In the genomic region with DNA sequence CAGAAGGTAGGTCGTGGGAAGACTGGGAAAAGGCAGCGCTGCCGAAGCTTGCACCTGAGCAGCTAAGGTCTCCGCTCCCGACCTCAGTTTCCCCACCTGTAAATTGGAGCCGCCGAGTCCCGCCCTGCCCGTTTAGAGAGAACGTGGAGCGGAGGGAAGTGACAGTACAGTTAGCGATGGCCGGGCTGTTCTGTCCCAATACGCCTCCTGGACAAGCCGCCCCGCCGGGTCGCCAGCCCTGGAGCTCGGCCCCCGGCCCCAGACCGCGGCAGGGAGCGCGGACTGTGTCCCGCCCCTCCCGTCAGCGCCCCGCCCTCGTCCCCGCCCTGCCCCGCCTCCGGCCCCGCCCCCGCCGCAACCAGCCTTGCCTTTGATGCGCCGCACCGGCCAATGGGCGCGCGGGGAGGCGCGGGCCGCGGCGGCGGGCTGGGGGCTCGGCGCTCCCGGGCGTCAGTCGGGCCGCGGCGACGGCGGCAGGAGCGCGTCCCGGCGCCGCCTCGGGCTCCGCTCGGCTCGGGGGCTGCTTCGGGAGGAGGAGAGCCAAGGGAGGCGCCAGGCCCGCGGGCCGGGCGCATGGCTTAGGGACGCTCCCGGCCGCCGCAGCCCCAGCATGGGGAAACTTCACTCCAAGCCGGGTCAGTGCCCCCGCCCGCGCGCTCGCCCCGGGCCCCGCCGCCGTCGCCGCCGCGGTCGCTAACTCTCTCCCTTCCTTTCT, we compare ENCODE assay signal across 8 cellular contexts. TPM values are rescaled to one million over a fixed set of nuclear protein-coding genes. Genes with fewer than 3 reads are reported as not detected.
DNase-seq lines count a peak whose midpoint lies in the region; ATAC-seq and TF ChIP-seq lines count a peak whose summit lies in the region.

Gene NKD1, plus strand, starts transcription at position 453 of the 715 bp plus-strand sequence. Its CDS starts 158 bp downstream, at position 611.

- TF ChIP-seq CTCF in endothelial cell (IDR thresholded peaks at IDR 0.05; ENCODE audit: unreplicated experiment) = no peak

- H3K9me3 Mint-ChIP-seq in endothelial cell (ENCODE audit: unreplicated experiment) = no peaks in the 10 kb centered on the region

- peaks cover 9% of the 10 kb centered on the region for H3K4me1 Mint-ChIP-seq in endothelial cell (ENCODE audit: unreplicated experiment)

- no peak within 1 kb of the TSS for H3K27ac Mint-ChIP-seq in endothelial cell (ENCODE audit: unreplicated experiment)

- no peaks in the 10 kb centered on the region for H3K36me3 Mint-ChIP-seq in endothelial cell (ENCODE audit: low read depth, unreplicated experiment)

- peaks cover 15% of the 10 kb centered on the region for H3K27me3 Mint-ChIP-seq in endothelial cell (ENCODE audit: unreplicated experiment)

- peak; percentile 15 to 71 (median 57) for DNase-seq in NCI-H1417 (lab: John Stamatoyannopoulos, UW)
- no peak for DNase-seq in NCI-H1417 treated with DMSO at 0.1 percent for 48 hours (lab: John Stamatoyannopoulos, UW)
- DNase-seq in NCI-H510A (lab: John Stamatoyannopoulos, UW) = peak; percentile 61
- peak; percentile 41 to 50 for DNase-seq in activated CD8-positive, alpha-beta memory T cell treated with anti-CD3 and anti-CD28 coated beads for 4 hours (ENCODE audit: low read depth in 2 of 2)
- DNase-seq in endothelial cell (ENCODE audit: low spot score) = peak; percentile 80
- peak; percentile 36 for DNase-seq in middle frontal gyrus (ENCODE audit: extremely low spot score, low spot score)
- DNase-seq in stimulated activated CD8-positive, alpha-beta memory T cell treated with anti-CD3 and anti-CD28 coated beads, Interleukin-2, amount 100 ng/mL, for 1 hour (ENCODE audit: low read depth in 2 of 2) = peak; percentile 57 to 60

- H3K4me3 Mint-ChIP-seq in endothelial cell (ENCODE audit: unreplicated experiment) = peak within 1 kb of the TSS; percentile 90

- peak; percentile 77 for ATAC-seq in HG02970 (IDR thresholded peaks at IDR 0.05; ENCODE audit: low FRiP score, unreplicated experiment)

RNA-seq across cellular contexts. Expression of gene NKD1, which starts in this region (rescaled TPM):
- total RNA-seq in endothelial cell (ENCODE audit: unreplicated experiment) = 2.4 TPM
